1 cellular context compared by ENCODE assay signal in the genomic region with DNA sequence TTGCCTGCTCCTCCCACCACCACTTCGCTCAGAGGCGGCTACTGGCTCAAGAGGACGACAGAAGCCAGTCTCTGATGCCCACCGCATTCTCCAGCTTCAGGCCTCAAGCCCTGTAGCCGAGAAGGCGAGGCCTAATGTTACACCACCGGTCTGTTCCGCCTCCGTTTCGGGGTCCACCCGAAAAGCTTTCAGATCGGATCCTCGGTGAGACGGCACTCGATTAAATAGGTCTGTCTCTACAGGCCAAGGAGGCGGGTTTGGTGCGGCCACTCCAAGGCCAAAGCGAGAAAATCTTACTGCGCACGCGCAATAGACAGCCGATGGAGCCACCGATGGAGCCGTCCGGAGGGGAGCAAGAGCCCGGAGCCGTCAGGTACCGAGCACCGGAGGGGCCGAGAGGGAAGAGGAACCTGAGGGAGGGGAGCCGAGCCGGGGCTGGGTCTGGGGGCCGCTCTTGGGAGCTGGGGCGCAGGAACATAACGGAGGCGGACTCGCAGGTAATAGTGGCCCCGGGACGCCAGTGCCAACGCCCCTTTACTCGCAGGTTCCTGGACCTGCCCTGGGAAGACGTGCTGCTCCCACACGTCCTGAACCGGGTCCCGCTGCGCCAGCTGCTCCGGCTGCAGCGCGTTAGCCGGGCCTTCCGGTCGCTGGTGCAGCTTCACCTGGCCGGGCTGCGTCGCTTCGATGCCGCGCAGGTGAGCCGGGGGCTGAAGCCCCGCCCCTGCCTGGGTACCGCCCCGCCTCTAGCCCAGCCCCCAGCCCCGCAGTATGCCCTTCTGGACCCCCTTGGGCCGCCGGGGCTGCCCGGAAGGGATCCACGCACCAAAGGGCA.
TF ChIP-seq lines count a peak whose summit lies in the region.

A gene with protein sequence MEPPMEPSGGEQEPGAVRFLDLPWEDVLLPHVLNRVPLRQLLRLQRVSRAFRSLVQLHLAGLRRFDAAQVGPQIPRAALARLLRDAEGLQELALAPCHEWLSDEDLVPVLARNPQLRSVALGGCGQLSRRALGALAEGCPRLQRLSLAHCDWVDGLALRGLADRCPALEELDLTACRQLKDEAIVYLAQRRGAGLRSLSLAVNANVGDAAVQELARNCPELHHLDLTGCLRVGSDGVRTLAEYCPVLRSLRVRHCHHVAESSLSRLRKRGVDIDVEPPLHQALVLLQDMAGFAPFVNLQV (plus strand): TSS at position 27 of the 835 bp plus-strand sequence. CDS start 294 bp downstream, at position 321.

TF ChIP-seq in HEK293, 187 proteins besides CTCF, POLR2A, EP300 and RAD21 (continued from another document and continues in another):
- TF ChIP-seq, protein P1, sequence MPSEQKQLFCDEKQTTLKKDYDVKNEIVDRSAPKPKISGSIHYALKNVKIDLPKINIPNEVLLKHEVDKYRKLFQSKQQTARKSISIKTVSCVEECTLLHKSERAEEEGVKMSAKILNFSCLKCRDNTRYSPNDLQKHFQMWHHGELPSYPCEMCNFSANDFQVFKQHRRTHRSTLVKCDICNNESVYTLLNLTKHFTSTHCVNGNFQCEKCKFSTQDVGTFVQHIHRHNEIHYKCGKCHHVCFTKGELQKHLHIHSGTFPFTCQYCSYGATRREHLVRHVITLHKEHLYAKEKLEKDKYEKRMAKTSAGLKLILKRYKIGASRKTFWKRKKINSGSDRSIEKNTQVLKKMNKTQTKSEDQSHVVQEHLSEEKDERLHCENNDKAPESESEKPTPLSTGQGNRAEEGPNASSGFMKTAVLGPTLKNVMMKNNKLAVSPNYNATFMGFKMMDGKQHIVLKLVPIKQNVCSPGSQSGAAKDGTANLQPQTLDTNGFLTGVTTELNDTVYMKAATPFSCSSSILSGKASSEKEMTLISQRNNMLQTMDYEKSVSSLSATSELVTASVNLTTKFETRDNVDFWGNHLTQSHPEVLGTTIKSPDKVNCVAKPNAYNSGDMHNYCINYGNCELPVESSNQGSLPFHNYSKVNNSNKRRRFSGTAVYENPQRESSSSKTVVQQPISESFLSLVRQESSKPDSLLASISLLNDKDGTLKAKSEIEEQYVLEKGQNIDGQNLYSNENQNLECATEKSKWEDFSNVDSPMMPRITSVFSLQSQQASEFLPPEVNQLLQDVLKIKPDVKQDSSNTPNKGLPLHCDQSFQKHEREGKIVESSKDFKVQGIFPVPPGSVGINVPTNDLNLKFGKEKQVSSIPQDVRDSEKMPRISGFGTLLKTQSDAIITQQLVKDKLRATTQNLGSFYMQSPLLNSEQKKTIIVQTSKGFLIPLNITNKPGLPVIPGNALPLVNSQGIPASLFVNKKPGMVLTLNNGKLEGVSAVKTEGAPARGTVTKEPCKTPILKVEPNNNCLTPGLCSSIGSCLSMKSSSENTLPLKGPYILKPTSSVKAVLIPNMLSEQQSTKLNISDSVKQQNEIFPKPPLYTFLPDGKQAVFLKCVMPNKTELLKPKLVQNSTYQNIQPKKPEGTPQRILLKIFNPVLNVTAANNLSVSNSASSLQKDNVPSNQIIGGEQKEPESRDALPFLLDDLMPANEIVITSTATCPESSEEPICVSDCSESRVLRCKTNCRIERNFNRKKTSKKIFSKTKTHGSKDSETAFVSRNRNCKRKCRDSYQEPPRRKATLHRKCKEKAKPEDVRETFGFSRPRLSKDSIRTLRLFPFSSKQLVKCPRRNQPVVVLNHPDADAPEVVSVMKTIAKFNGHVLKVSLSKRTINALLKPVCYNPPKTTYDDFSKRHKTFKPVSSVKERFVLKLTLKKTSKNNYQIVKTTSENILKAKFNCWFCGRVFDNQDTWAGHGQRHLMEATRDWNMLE (tag by site-specific recombination; conservative IDR thresholded peaks at IDR 0.05; ENCODE audit: low read depth) = peak; percentile 81
- no peak for TF ChIP-seq ZNF19 (tag by site-specific recombination; IDR thresholded peaks at IDR 0.05; ENCODE audit: low read depth)
- TF ChIP-seq, protein P2, sequence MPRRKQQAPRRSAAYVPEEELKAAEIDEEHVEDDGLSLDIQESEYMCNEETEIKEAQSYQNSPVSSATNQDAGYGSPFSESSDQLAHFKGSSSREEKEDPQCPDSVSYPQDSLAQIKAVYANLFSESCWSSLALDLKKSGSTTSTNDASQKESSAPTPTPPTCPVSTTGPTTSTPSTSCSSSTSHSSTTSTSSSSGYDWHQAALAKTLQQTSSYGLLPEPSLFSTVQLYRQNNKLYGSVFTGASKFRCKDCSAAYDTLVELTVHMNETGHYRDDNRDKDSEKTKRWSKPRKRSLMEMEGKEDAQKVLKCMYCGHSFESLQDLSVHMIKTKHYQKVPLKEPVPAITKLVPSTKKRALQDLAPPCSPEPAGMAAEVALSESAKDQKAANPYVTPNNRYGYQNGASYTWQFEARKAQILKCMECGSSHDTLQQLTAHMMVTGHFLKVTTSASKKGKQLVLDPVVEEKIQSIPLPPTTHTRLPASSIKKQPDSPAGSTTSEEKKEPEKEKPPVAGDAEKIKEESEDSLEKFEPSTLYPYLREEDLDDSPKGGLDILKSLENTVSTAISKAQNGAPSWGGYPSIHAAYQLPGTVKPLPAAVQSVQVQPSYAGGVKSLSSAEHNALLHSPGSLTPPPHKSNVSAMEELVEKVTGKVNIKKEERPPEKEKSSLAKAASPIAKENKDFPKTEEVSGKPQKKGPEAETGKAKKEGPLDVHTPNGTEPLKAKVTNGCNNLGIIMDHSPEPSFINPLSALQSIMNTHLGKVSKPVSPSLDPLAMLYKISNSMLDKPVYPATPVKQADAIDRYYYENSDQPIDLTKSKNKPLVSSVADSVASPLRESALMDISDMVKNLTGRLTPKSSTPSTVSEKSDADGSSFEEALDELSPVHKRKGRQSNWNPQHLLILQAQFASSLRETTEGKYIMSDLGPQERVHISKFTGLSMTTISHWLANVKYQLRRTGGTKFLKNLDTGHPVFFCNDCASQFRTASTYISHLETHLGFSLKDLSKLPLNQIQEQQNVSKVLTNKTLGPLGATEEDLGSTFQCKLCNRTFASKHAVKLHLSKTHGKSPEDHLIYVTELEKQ (tag by site-specific recombination; IDR thresholded peaks at IDR 0.05; ENCODE audit: borderline replicate concordance) = 0 out of 2 replicates have a peak, but pooled peaks have one; percentile 65
- peak; percentile 31; the same call in 1 of the 2 replicates for TF ChIP-seq GLIS1 (tag by site-specific recombination; IDR thresholded peaks at IDR 0.05)
- TF ChIP-seq KLF10 (tag by site-specific recombination; IDR thresholded peaks at IDR 0.05) = peak; percentile 79
- TF ChIP-seq ZNF184 (tag by site-specific recombination; IDR thresholded peaks at IDR 0.05) = 0 out of 2 replicates have a peak, but pooled peaks have one; percentile 9
- peak; percentile 75 for TF ChIP-seq ZNF843 (tag by site-specific recombination; IDR thresholded peaks at IDR 0.05)
- peak; percentile 45; the same call in 1 of the 2 replicates for TF ChIP-seq MYNN (tag by site-specific recombination; IDR thresholded peaks at IDR 0.05; ENCODE audit: borderline replicate concordance)
- peak; percentile 97 for TF ChIP-seq ZNF837 (tag by site-specific recombination; IDR thresholded peaks at IDR 0.05)
- TF ChIP-seq ZNF555 (tag by site-specific recombination; conservative IDR thresholded peaks at IDR 0.05) = no peak
- no peak for TF ChIP-seq ZNF174 (tag by site-specific recombination; IDR thresholded peaks at IDR 0.05)
- TF ChIP-seq ZIC2 (tag by site-specific recombination; IDR thresholded peaks at IDR 0.05) = peak; percentile 50
- peak; percentile 97 for TF ChIP-seq IKZF3 (tag by site-specific recombination; IDR thresholded peaks at IDR 0.05)
- peak; percentile 99 for TF ChIP-seq ZNF394 (tag by site-specific recombination; IDR thresholded peaks at IDR 0.05; ENCODE audit: borderline replicate concordance)
- TF ChIP-seq ZBTB1 (tag by site-specific recombination; IDR thresholded peaks at IDR 0.05) = peak; percentile 6; the same call in 1 of the 2 replicates
- TF ChIP-seq, protein P3, sequence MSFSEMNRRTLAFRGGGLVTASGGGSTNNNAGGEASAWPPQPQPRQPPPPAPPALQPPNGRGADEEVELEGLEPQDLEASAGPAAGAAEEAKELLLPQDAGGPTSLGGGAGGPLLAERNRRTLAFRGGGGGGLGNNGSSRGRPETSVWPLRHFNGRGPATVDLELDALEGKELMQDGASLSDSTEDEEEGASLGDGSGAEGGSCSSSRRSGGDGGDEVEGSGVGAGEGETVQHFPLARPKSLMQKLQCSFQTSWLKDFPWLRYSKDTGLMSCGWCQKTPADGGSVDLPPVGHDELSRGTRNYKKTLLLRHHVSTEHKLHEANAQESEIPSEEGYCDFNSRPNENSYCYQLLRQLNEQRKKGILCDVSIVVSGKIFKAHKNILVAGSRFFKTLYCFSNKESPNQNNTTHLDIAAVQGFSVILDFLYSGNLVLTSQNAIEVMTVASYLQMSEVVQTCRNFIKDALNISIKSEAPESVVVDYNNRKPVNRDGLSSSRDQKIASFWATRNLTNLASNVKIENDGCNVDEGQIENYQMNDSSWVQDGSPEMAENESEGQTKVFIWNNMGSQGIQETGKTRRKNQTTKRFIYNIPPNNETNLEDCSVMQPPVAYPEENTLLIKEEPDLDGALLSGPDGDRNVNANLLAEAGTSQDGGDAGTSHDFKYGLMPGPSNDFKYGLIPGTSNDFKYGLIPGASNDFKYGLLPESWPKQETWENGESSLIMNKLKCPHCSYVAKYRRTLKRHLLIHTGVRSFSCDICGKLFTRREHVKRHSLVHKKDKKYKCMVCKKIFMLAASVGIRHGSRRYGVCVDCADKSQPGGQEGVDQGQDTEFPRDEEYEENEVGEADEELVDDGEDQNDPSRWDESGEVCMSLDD (tag by site-specific recombination; IDR thresholded peaks at IDR 0.05) = peak; percentile 62; the same call in 1 of the 2 replicates
- TF ChIP-seq, protein P4, sequence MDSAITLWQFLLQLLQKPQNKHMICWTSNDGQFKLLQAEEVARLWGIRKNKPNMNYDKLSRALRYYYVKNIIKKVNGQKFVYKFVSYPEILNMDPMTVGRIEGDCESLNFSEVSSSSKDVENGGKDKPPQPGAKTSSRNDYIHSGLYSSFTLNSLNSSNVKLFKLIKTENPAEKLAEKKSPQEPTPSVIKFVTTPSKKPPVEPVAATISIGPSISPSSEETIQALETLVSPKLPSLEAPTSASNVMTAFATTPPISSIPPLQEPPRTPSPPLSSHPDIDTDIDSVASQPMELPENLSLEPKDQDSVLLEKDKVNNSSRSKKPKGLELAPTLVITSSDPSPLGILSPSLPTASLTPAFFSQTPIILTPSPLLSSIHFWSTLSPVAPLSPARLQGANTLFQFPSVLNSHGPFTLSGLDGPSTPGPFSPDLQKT (IDR thresholded peaks at IDR 0.05; ENCODE audit: borderline replicate concordance, low read depth, low read length) = no peak
- TF ChIP-seq ZNF350 (tag by site-specific recombination; IDR thresholded peaks at IDR 0.05) = no peak
- TF ChIP-seq, protein P5, sequence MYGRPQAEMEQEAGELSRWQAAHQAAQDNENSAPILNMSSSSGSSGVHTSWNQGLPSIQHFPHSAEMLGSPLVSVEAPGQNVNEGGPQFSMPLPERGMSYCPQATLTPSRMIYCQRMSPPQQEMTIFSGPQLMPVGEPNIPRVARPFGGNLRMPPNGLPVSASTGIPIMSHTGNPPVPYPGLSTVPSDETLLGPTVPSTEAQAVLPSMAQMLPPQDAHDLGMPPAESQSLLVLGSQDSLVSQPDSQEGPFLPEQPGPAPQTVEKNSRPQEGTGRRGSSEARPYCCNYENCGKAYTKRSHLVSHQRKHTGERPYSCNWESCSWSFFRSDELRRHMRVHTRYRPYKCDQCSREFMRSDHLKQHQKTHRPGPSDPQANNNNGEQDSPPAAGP (tag by site-specific recombination; IDR thresholded peaks at IDR 0.05) = peak; percentile 95
- no peak for TF ChIP-seq ZNF514 (tag by site-specific recombination; IDR thresholded peaks at IDR 0.05)
- peak; percentile 77 for TF ChIP-seq SP2 (tag by site-specific recombination; IDR thresholded peaks at IDR 0.05)
- peak; percentile 97; the same call in 1 of the 2 replicates for TF ChIP-seq ZFP37 (tag by site-specific recombination; IDR thresholded peaks at IDR 0.05)
- TF ChIP-seq BCL11A (tag by site-specific recombination; IDR thresholded peaks at IDR 0.05; ENCODE audit: low read depth) = peak; percentile 23; the same call in 1 of the 2 replicates
- TF ChIP-seq SP7 (tag by site-specific recombination; IDR thresholded peaks at IDR 0.05) = peak; percentile 90; the same call in 1 of the 2 replicates
- peak; percentile 92 for TF ChIP-seq ZSCAN23 (tag by site-specific recombination; IDR thresholded peaks at IDR 0.05)
- TF ChIP-seq ZNF600 (tag by site-specific recombination; IDR thresholded peaks at IDR 0.05) = peak; percentile 99
- TF ChIP-seq GLIS2 (tag by site-specific recombination; IDR thresholded peaks at IDR 0.05) = peak; percentile 76; the same call in 1 of the 2 replicates
- no peak for TF ChIP-seq RBAK (tag by site-specific recombination; IDR thresholded peaks at IDR 0.05)
- TF ChIP-seq ZNF596 (tag by site-specific recombination; IDR thresholded peaks at IDR 0.05) = no peak
- TF ChIP-seq, protein P6, sequence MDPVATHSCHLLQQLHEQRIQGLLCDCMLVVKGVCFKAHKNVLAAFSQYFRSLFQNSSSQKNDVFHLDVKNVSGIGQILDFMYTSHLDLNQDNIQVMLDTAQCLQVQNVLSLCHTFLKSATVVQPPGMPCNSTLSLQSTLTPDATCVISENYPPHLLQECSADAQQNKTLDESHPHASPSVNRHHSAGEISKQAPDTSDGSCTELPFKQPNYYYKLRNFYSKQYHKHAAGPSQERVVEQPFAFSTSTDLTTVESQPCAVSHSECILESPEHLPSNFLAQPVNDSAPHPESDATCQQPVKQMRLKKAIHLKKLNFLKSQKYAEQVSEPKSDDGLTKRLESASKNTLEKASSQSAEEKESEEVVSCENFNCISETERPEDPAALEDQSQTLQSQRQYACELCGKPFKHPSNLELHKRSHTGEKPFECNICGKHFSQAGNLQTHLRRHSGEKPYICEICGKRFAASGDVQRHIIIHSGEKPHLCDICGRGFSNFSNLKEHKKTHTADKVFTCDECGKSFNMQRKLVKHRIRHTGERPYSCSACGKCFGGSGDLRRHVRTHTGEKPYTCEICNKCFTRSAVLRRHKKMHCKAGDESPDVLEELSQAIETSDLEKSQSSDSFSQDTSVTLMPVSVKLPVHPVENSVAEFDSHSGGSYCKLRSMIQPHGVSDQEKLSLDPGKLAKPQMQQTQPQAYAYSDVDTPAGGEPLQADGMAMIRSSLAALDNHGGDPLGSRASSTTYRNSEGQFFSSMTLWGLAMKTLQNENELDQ (tag by site-specific recombination; IDR thresholded peaks at IDR 0.05; ENCODE audit: low read depth) = no peak
- no peak for TF ChIP-seq ZNF354C (tag by site-specific recombination; IDR thresholded peaks at IDR 0.05; ENCODE audit: borderline replicate concordance, low read depth)
- TF ChIP-seq, protein P7, sequence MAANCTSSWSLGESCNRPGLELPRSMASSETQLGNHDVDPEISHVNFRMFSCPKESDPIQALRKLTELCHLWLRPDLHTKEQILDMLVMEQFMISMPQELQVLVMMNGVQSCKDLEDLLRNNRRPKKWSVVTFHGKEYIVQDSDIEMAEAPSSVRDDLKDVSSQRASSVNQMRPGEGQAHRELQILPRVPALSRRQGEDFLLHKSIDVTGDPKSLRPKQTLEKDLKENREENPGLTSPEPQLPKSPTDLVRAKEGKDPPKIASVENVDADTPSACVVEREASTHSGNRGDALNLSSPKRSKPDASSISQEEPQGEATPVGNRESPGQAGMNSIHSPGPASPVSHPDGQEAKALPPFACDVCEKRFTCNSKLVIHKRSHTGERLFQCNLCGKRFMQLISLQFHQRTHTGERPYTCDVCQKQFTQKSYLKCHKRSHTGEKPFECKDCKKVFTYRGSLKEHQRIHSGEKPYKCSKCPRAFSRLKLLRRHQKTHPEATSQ (tag by site-specific recombination; IDR thresholded peaks at IDR 0.05) = peak; percentile 99
- TF ChIP-seq ZNF341 (tag by site-specific recombination; IDR thresholded peaks at IDR 0.05; ENCODE audit: low read depth) = peak; percentile 71
- TF ChIP-seq ZNF785 (tag by site-specific recombination; IDR thresholded peaks at IDR 0.05) = peak; percentile 81; the same call in 1 of the 2 replicates
- peak; percentile 93 for TF ChIP-seq ZBTB7A (tag by site-specific recombination; IDR thresholded peaks at IDR 0.05; ENCODE audit: low read depth)
- TF ChIP-seq ZFHX2 (tag by site-specific recombination; conservative IDR thresholded peaks at IDR 0.05) = peak; percentile 59
